ENCODE assay signal across 8 cellular contexts in the genomic region with DNA sequence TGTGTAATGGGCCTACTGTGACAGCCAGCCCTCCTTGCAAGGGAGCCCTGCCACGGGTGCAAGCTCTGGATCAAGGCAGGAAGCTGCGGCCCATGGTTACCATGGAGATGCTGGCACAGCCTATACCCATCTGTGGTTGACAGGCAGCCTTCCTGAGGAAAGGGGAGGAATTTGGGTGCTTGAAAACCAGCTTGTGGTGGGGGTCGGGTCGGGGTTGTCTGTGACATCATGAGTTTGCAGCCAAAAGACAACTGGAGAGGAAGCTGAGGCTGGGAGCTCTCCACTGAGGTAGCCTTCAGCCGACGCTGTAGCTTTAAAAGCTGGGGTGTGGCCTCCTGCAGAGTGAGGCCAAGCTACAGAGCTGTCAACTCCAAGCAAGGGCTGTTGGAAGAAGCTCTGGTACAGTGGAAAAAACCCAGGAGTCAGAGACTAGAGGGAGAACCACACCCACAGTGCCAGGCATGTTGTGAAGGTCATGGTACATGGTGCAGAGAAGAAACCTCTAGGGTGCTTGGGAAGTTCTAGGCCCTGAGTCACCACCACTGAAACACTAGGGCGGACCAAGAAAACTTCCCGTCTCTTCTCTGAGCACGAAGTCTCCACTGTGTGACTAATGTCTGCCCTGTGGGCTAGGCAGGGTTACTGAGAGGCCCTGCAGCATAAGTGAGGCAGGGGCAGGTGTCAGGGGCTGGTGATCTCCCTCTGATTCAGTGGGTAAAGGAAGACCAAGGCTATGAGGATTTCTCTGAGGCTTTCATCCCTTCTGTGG. TPM values are rescaled to one million over a fixed set of nuclear protein-coding genes. Genes with fewer than 3 reads are reported as not detected.
DNase-seq lines count a peak whose midpoint lies in the region; ATAC-seq and TF ChIP-seq lines count a peak whose summit lies in the region.

No MANE protein-coding gene starts in this region.

- H3K79me2 ChIP-seq in PC-9 (ENCODE audit: low read depth), result no peaks in the 10 kb centered on the region

- H3K36me3 ChIP-seq in PC-9 (ENCODE audit: low read depth) (no peaks in the 10 kb centered on the region), thyroid gland (no peaks in the 10 kb centered on the region)

- peaks cover 24% of the 10 kb centered on the region for H3K4me1 Mint-ChIP-seq in activated T-helper 17 cell treated with anti-CD3 and anti-CD28 coated beads, Interleukin-2, amount 50 U/mL, for 72 hours

- intact Hi-C loops in PC-9 (cut with micrococcal nuclease; ENCODE audit: unreplicated experiment), result loop anchor here (1.0 kb wide), 2 partner anchors 11 to 70 kb away; a partner anchor contains a TSS
- intact Hi-C loops in thyroid gland (cut with DNase I), result no loop called here

- DNase-seq in AML-193 (lab: John Stamatoyannopoulos, UW), result peak; percentile 70 to 83
- peak; percentile 88 to 100 for DNase-seq in PC-9
- DNase-seq in fibroblast of peridontal ligament (ENCODE audit: extremely low read depth), result peak; percentile 98
- DNase-seq in omental fat pad (ENCODE audit: low spot score), result peak; percentile 55
- peak; percentile 87 to 89 for DNase-seq in thyroid gland

- H3K27ac Mint-ChIP-seq in activated T-helper 17 cell treated with anti-CD3 and anti-CD28 coated beads, Interleukin-2, amount 50 U/mL, for 72 hours, result peak overlapping the region; percentile 93

- H3K9me2 ChIP-seq in PC-9 (ENCODE audit: insufficient read depth), result no peaks in the 10 kb centered on the region

- H3K36me3 Mint-ChIP-seq in activated T-helper 17 cell treated with anti-CD3 and anti-CD28 coated beads, Interleukin-2, amount 50 U/mL, for 72 hours (ENCODE audit: low read depth), result no peaks in the 10 kb centered on the region

- CTCF ChIA-PET in PC-9 (lab: Charles Lee), result interaction anchor here (0.7 to 2.0 kb wide), 3 partner anchors 10 to 85 kb away, joined by 3 to 7 read pairs (median 4); no protein-coding TSS in a partner anchor

- no peaks in the 10 kb centered on the region for H3K9me3 Mint-ChIP-seq in activated T-helper 17 cell treated with anti-CD3 and anti-CD28 coated beads, Interleukin-2, amount 50 U/mL, for 72 hours

- TF ChIP-seq POLR2A in thyroid gland (IDR thresholded peaks at IDR 0.05), result peak in 1 of 2 donors; percentile 53

- H3K4me1 ChIP-seq in PC-9 (replicated peaks; ENCODE audit: insufficient read depth), result peaks cover 45% of the 10 kb centered on the region
- H3K4me1 ChIP-seq in thyroid gland, result peaks cover 35 to 40% of the 10 kb centered on the region in 2 donors

- peak overlapping the region; percentile 36 for H2AFZ ChIP-seq in PC-9

- H3K27me3 Mint-ChIP-seq in activated T-helper 17 cell treated with anti-CD3 and anti-CD28 coated beads, Interleukin-2, amount 50 U/mL, for 72 hours, result no peaks in the 10 kb centered on the region

- ATAC-seq in GM18907 (IDR thresholded peaks at IDR 0.05; ENCODE audit: unreplicated experiment) (peak; percentile 90), HG03095 (IDR thresholded peaks at IDR 0.05; ENCODE audit: unreplicated experiment) (peak; percentile 84), omental fat pad (ENCODE audit: low FRiP score) (peak; percentile 98)
- ATAC-seq in activated T-helper 17 cell treated with anti-CD3 and anti-CD28 coated beads, Interleukin-2, amount 50 U/mL, for 72 hours (replicated peaks), result peak; percentile 95

- peaks cover 54% of the 10 kb centered on the region for H3F3A ChIP-seq in PC-9 (ENCODE audit: insufficient read depth, low read depth)

- no peaks in the 10 kb centered on the region for H3K9me3 ChIP-seq in PC-9 (ENCODE audit: insufficient read depth, low read depth)
- no peaks in the 10 kb centered on the region for H3K9me3 ChIP-seq in thyroid gland

- BruUV-seq in PC-9 (replicated peaks; lab: Mats Ljungman, UMichigan), result no TSS peak

- H3K4me2 ChIP-seq in PC-9, result peak overlapping the region; percentile 80

- TF ChIP-seq CTCF in PC-9 (conservative IDR thresholded peaks at IDR 0.05) (no peak), omental fat pad (IDR thresholded peaks at IDR 0.05) (no peak), thyroid gland (IDR thresholded peaks at IDR 0.05) (peak in 1 of 6 experiments; percentile 6)

- H3K27ac ChIP-seq in PC-9 (peak overlapping the region; percentile 97), thyroid gland (peak overlapping the region; percentile 97 to 99 (median 98))

- no peaks in the 10 kb centered on the region for H4K20me1 ChIP-seq in PC-9 (ENCODE audit: insufficient read depth)

- peak overlapping the region; percentile 30; the same call in 1 of the 2 replicates for H3K4me3 ChIP-seq in PC-9
- no peak overlapping the region for H3K4me3 ChIP-seq in thyroid gland (replicated peaks in 1 of 3)

- H3K27me3 ChIP-seq in PC-9 (ENCODE audit: insufficient read depth, low read depth), result no peaks in the 10 kb centered on the region
- H3K27me3 ChIP-seq in thyroid gland, result no peaks in the 10 kb centered on the region

- peak overlapping the region; percentile 78 for H3K4me3 Mint-ChIP-seq in activated T-helper 17 cell treated with anti-CD3 and anti-CD28 coated beads, Interleukin-2, amount 50 U/mL, for 72 hours

- POLR2A ChIA-PET in PC-9 (lab: Charles Lee; ENCODE audit: unreplicated experiment), result interaction anchor here (0.6 to 1.9 kb wide), 13 partner anchors 10 to 1175 kb away, joined by 3 to 61 read pairs (median 4); a partner anchor contains a TSS

- WGBS in thyroid gland, 2 donors, result 11 to 20% methylated on average over 8 to 9 of the region's 9 CpGs

RNA-seq across cellular contexts. Expression of a gene that starts 10.8 kb away (rescaled TPM):
- total RNA-seq in PC-9 (2021) (716 and 962 TPM in 2 replicates), omental fat pad (100 to 1,000 TPM; 403 to 946 (median 700) TPM), thyroid gland (100 to 1,000 TPM; 268 to 456 (median 345) TPM)
- total RNA-seq in activated T-helper 17 cell treated with anti-CD3 and anti-CD28 coated beads, Interleukin-2, amount 50 U/mL, for 72 hours, result 1,000 to 10,000 TPM; 1,801 to 2,195 TPM

RNA-seq across cellular contexts. Expression of a gene that starts 28.5 kb away (rescaled TPM):
- total RNA-seq in PC-9 (2021) (not detected in 2 replicates), omental fat pad (under 1 TPM in 2 of 4 donors, not detected in 2; 0.19 to 0.60 TPM), thyroid gland (under 1 TPM in 1 of 4 donors, not detected in 3; 0.40 TPM)
- total RNA-seq in activated T-helper 17 cell treated with anti-CD3 and anti-CD28 coated beads, Interleukin-2, amount 50 U/mL, for 72 hours, result under 1 TPM in 1 of 2 donors, not detected in 1; 0.63 TPM
